ENCODE assay signal across 18 cellular contexts in the genomic region with DNA sequence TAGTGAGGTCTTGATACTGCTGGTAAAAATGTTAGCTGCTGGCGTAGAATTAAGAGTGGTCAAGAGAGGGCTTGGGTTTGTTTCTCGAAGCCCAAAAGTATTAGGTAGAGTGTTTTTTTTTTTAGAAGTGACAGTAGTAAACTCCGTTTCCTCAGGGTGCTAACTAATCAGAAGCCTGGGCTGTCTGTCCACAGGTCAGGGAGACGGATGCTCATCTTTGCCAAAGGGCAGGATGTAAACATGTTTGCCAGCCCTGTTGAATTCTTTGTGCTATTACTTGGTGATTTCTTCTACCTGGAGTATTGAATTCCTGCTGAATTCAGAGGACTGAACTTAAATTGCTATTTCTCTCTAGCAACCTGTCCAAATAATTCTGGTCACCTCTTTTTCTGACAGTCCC.
"Had no signal": no experiment of that assay in that cellular context is flagged by ENCODE, and none has a peak within 500 bp of the region (broad histone marks: within the 10 kb centered on the region; RNA-seq: fewer than 3 reads in every experiment).

No MANE protein-coding gene starts in this region.

- H3K36me3 ChIP-seq: upper lobe of right lung had no signal

- DNase-seq: activated B cell treated with CpG ODN at 0.5 μM for 24 hours; activated CD4-positive, alpha-beta T cell treated with anti-CD3 and anti-CD28 coated beads for 4 hours; activated CD4-positive, alpha-beta T cell treated with anti-CD3 and anti-CD28 coated beads, Interleukin-2, amount 50 U/mL, for 48 hours; activated CD8-positive, alpha-beta memory T cell treated with anti-CD3 and anti-CD28 coated beads, Interleukin-2, amount 50 U/mL, for 48 hours; activated naive CD4-positive, alpha-beta T cell treated with Interleukin-2 at 50 U/mL for 16 hours; activated T-cell treated with anti-CD3 and anti-CD28 coated beads, Interleukin-2, amount 50 U/mL, for 4 hours; caudate nucleus; effector CD8-positive, alpha-beta T cell; hypothalamus; retina; stimulated activated CD4-positive, alpha-beta T cell treated with anti-CD3 and anti-CD28 coated beads, Interleukin-4, amount 100 ng/mL, for 24 hours; stimulated activated naive CD8-positive, alpha-beta T cell treated with anti-CD3 and anti-CD28 coated beads, Interleukin-15, Interleukin-2, amounts not matched to agents 100 U/mL and 50 U/mL, for 24 hours; T1000; upper lobe of right lung had no signal

- H3K4me3 ChIP-seq: upper lobe of right lung had no signal

- H3K27ac Mint-ChIP-seq: activated B cell treated with CpG ODN at 0.5 μM for 24 hours; brain; progenitor cell of endocrine pancreas; T-helper 1 cell treated with Interleukin-12 subunit alpha and Interleukin-12 subunit beta and Interleukin-4 antibody, amounts not matched to agents 30 μg/mL and 1 μg/mL, for 36 hours had no signal

- ATAC-seq: activated T-cell treated with anti-CD3 and anti-CD28 coated beads, Interleukin-2, amount 50 U/mL, for 4 hours; stimulated activated naive CD8-positive, alpha-beta T cell treated with anti-CD3 and anti-CD28 coated beads, Interleukin-15, Interleukin-2, amounts not matched to agents 100 U/mL and 50 U/mL, for 24 hours; upper lobe of right lung had no signal

- H3K4me1 ChIP-seq: upper lobe of right lung had no signal

- H3K27ac ChIP-seq: upper lobe of right lung had no signal

- H3K27me3 ChIP-seq: upper lobe of right lung had no signal

- H3K9me3 ChIP-seq: upper lobe of right lung had no signal

- H3K9me3 Mint-ChIP-seq: activated B cell treated with CpG ODN at 0.5 μM for 24 hours; brain; T-helper 1 cell treated with Interleukin-12 subunit alpha and Interleukin-12 subunit beta and Interleukin-4 antibody, amounts not matched to agents 30 μg/mL and 1 μg/mL, for 36 hours had no signal

- H3K4me3 Mint-ChIP-seq: activated B cell treated with CpG ODN at 0.5 μM for 24 hours; activated T-cell treated with anti-CD3 and anti-CD28 coated beads, Interleukin-2, amount 50 U/mL, for 4 hours; brain; neural crest cell; T-helper 1 cell treated with Interleukin-12 subunit alpha and Interleukin-12 subunit beta and Interleukin-4 antibody, amounts not matched to agents 30 μg/mL and 1 μg/mL, for 36 hours had no signal

- H3K27me3 Mint-ChIP-seq: activated B cell treated with CpG ODN at 0.5 μM for 24 hours, brain, progenitor cell of endocrine pancreas had no signal
